ENCODE assay signal across 8 cellular contexts in the genomic region with DNA sequence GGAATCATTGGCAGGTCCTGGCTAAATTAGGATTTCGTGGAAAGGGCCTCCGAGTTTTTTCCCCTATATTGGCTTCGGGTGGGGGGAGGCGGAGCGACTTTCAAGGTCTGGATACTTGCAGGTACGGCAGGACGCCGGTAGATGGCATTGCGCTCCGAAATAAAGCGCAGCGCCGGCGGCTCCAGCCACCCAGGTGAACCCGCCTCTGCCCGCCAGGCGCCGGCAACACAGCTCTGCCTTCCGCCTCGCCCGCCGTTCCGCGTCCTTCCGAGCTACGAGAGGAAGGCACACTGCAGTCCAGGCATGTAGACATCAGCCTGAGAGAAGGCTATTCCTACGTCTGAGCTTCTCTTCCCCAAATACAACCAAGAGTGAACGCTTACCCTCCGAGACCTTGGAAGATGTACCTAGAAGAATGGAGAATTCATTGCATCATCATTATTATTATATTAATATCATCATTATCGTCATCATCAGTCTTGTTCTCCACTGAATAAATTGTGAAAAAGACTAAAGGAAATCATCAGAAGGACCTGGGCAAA.
DNase-seq lines count a peak whose midpoint lies in the region; ATAC-seq and TF ChIP-seq lines count a peak whose summit lies in the region.

No MANE protein-coding gene starts in this region.

- peaks cover 54% of the 10 kb centered on the region for H3K27me3 Mint-ChIP-seq in GM23338 (ENCODE audit: insufficient read depth, low read depth, poor library complexity)

- no peaks in the 10 kb centered on the region for H3K36me3 ChIP-seq in DOHH2 (ENCODE audit: control insufficient read depth, low read length)
- H3K36me3 ChIP-seq in GM23338 (ENCODE audit: insufficient read depth) = no peaks in the 10 kb centered on the region
- H3K36me3 ChIP-seq in KMS-11 (ENCODE audit: insufficient read depth) = no peaks in the 10 kb centered on the region
- no peaks in the 10 kb centered on the region for H3K36me3 ChIP-seq in Peyer's patch
- no peaks in the 10 kb centered on the region for H3K36me3 ChIP-seq in neuron (ENCODE audit: insufficient read depth, low read length)
- no peaks in the 10 kb centered on the region for H3K36me3 ChIP-seq in stomach smooth muscle (ENCODE audit: control insufficient read depth in 2 of 2, insufficient read depth in 2 of 2, low read length in 2 of 2)

- H3K4me2 ChIP-seq in DOHH2 (ENCODE audit: low read length) = peak overlapping the region; percentile 50
- H3K4me2 ChIP-seq in GM23338 = peak overlapping the region; percentile 95
- peak overlapping the region; percentile 64 for H3K4me2 ChIP-seq in KMS-11

- H3K9me3 Mint-ChIP-seq in GM23338 = no peaks in the 10 kb centered on the region

- ATAC-seq in GM23338 = peak; percentile 78

- H3K9me2 ChIP-seq in DOHH2 (replicated peaks; ENCODE audit: control insufficient read depth, low read length) (no peaks in the 10 kb centered on the region), GM23338 (ENCODE audit: insufficient read depth) (no peaks in the 10 kb centered on the region)

- H3K27ac ChIP-seq in DOHH2 (ENCODE audit: low read depth, low read length) (no peak overlapping the region), GM23338 (ENCODE audit: low read depth) (no peak overlapping the region), KMS-11 (no peak overlapping the region), Peyer's patch (peak overlapping the region in 2 of 4 donors; percentile 39 to 55), stomach smooth muscle (ENCODE audit: low read length) (peak overlapping the region; percentile 66)

- DNase-seq in GM23338 (ENCODE audit: low spot score) (peak; percentile 90), Peyer's patch (peak; percentile 35 to 91 (median 89)), fibroblast of villous mesenchyme (ENCODE audit: low read depth) (peak; percentile 72)
- peak; percentile 43 for DNase-seq in activated T-helper 9 cell treated with anti-CD3 and anti-CD28 coated beads, Interleukin-2, amount 50 U/mL, for 16 hours (ENCODE audit: low read depth)

- H3K4me1 ChIP-seq in DOHH2 (ENCODE audit: control insufficient read depth, low read length) (no peaks in the 10 kb centered on the region), GM23338 (ENCODE audit: insufficient read depth) (peaks cover 31% of the 10 kb centered on the region), KMS-11 (ENCODE audit: low read depth, poor library complexity, severe bottlenecking) (no peaks in the 10 kb centered on the region), Peyer's patch (peaks cover 0 to 6% (median 0%) of the 10 kb centered on the region in 4 donors), neuron (ENCODE audit: insufficient read depth, low read length) (peaks cover 34% of the 10 kb centered on the region), stomach smooth muscle (ENCODE audit: control insufficient read depth, insufficient read depth, low read length) (peaks cover 17% of the 10 kb centered on the region)

- H4K20me1 ChIP-seq in DOHH2 (ENCODE audit: control insufficient read depth, insufficient read depth, low read depth, low read length) (no peaks in the 10 kb centered on the region), GM23338 (replicated peaks; ENCODE audit: insufficient read depth) (0 out of 2 replicates have a peak, but pooled peaks cover 5% of the 10 kb centered on the region), KMS-11 (ENCODE audit: insufficient read depth) (no peaks in the 10 kb centered on the region)

- peaks cover 55% of the 10 kb centered on the region for H3K27me3 ChIP-seq in DOHH2 (ENCODE audit: control insufficient read depth, low read length)
- peaks cover 59% of the 10 kb centered on the region for H3K27me3 ChIP-seq in GM23338 (ENCODE audit: insufficient read depth)
- no peaks in the 10 kb centered on the region; the same call in 1 of the 2 replicates for H3K27me3 ChIP-seq in KMS-11 (ENCODE audit: insufficient read depth, low read depth)
- H3K27me3 ChIP-seq in Peyer's patch = peaks cover 0 to 9% of the 10 kb centered on the region in 2 donors
- H3K27me3 ChIP-seq in neuron (ENCODE audit: insufficient read depth, low read length) = peaks cover 15% of the 10 kb centered on the region
- peaks cover 0 to 47% of the 10 kb centered on the region in 2 donors for H3K27me3 ChIP-seq in stomach smooth muscle (ENCODE audit: control insufficient read depth in 1 of 2, insufficient read depth in 2 of 2, low read length in 2 of 2)

- H2AFZ ChIP-seq in GM23338 (peak overlapping the region; percentile 90), KMS-11 (ENCODE audit: low read depth) (peak overlapping the region; percentile 35), neuron (ENCODE audit: low read depth, low read length) (peak overlapping the region; percentile 66)

- H3K9ac ChIP-seq in KMS-11 (no peak overlapping the region), stomach smooth muscle (ENCODE audit: low read length in 2 of 2) (peak overlapping the region in 1 of 2 donors; percentile 72)

- H3K4me1 Mint-ChIP-seq in GM23338 = peaks cover 42% of the 10 kb centered on the region

- H3F3A ChIP-seq in DOHH2 (ENCODE audit: control insufficient read depth, insufficient read depth) (no peaks in the 10 kb centered on the region), GM23338 (replicated peaks; ENCODE audit: low read depth) (peaks cover 3% of the 10 kb centered on the region; the same call in 1 of the 2 replicates)

- H3K36me3 Mint-ChIP-seq in GM23338 (ENCODE audit: low read depth) = no peaks in the 10 kb centered on the region

- peak overlapping the region; percentile 81 for H3K4me3 Mint-ChIP-seq in GM23338

- H3K27ac Mint-ChIP-seq in GM23338 = no peak overlapping the region

- peak in 1 of 2 donors; percentile 43 for TF ChIP-seq POLR2A in Peyer's patch (IDR thresholded peaks at IDR 0.05)

- H3K4me3 ChIP-seq in DOHH2 (ENCODE audit: low read length) (peak overlapping the region; percentile 45), GM23338 (peak overlapping the region; percentile 73), KMS-11 (IDR thresholded peaks at IDR 0.05; ENCODE audit: insufficient read depth, low read depth, low read length) (peak overlapping the region; percentile 24), Peyer's patch (peak overlapping the region in 2 of 4 donors; percentile 36 to 40), fibroblast of villous mesenchyme (ENCODE audit: low read depth, low read length) (peak overlapping the region; percentile 42), neuron (ENCODE audit: low read length) (peak overlapping the region; percentile 42), stomach smooth muscle (ENCODE audit: low read length in 2 of 2) (peak overlapping the region in 1 of 2 donors; percentile 71)

- H3K79me2 ChIP-seq in DOHH2 (ENCODE audit: control insufficient read depth, low read length) (no peaks in the 10 kb centered on the region), GM23338 (replicated peaks; ENCODE audit: insufficient read depth) (no peaks in the 10 kb centered on the region), KMS-11 (ENCODE audit: insufficient read depth, low read depth) (no peaks in the 10 kb centered on the region)

- TF ChIP-seq CTCF in DOHH2 (IDR thresholded peaks at IDR 0.05; ENCODE audit: low read depth, low read length, poor library complexity, severe bottlenecking) = peak; percentile 81
- TF ChIP-seq CTCF in GM23338 (conservative IDR thresholded peaks at IDR 0.05; ENCODE audit: low read depth in 2 of 2) = peak; percentile 62 to 81
- TF ChIP-seq CTCF in KMS-11 (conservative IDR thresholded peaks at IDR 0.05; ENCODE audit: low read depth, low read length) = peak; percentile 83
- TF ChIP-seq CTCF in Peyer's patch (IDR thresholded peaks at IDR 0.05) = peak in 4 of 6 experiments; percentile 65 to 96 (median 94)
- TF ChIP-seq CTCF in fibroblast of villous mesenchyme (IDR thresholded peaks at IDR 0.05; ENCODE audit: insufficient read depth, low read depth, low read length) = peak; percentile 72

- H3K9me3 ChIP-seq in DOHH2 (ENCODE audit: control insufficient read depth, insufficient read depth, low read length) = no peaks in the 10 kb centered on the region
- no peaks in the 10 kb centered on the region for H3K9me3 ChIP-seq in Peyer's patch
- H3K9me3 ChIP-seq in neuron (ENCODE audit: low read length) = no peaks in the 10 kb centered on the region
- no peaks in the 10 kb centered on the region for H3K9me3 ChIP-seq in stomach smooth muscle (ENCODE audit: control insufficient read depth in 2 of 2, low read length in 2 of 2)

TF ChIP-seq in GM23338, 12 proteins besides CTCF, POLR2A, EP300 and RAD21:
- TF ChIP-seq EZH2 (IDR thresholded peaks at IDR 0.05; ENCODE audit: low read depth, unreplicated experiment) = peak; percentile 5
- TF ChIP-seq NANOG (IDR thresholded peaks at IDR 0.05; ENCODE audit: borderline replicate concordance) = no peak

Comparison
In these comparisons a context has a peak if more than half of its experiments do, and no peak if none do; other contexts are left out.
1. H2AFZ ChIP-seq: peak in every context shown above with its lines; median percentile 90 in GM23338; 66 in neuron; 35 in KMS-11.